Comparison of ENCODE assay signal across 8 cellular contexts in the genomic region with DNA sequence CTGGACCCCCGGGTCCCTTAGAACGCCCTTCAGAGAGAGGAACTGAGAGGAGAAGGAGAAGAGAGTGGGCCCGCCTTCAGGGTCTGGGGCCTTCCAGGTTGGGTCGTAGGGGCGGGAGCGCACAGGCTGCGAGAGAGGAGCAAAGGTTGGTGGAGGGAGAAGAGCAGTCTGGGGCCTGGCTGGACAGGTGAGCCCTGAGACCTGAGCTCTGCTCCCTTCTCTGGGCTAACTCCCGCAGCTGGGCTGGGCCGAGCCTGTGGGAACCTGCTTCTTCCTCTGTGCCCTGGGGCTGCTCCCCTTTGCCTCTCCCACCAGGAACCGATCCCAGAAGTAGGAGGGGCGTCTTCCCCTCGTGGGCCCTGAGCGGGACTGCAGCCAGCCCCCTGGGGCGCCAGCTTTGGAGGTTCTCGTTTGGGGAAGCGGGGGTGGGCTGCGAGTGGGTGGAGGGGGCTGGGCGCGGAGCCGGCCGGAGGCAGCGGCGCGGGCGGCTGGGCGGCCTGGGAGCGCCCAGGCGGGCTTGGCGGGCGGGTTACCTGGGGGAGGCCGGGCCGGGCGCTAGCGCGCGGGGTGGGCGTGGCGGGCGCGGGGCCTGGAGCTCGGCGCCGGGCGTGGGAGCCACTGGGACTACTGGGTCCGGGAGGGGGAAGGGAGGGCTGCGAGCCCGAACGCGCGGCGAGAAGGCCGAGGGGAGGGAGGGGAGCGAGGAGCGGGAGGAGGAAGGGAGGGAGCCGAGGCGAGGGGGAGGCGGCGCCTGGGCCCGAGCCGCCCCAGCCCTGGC. TPM values are rescaled to one million over a fixed set of nuclear protein-coding genes. Genes with fewer than 3 reads are reported as not detected.
DNase-seq lines count a peak whose midpoint lies in the region; ATAC-seq, FAIRE-seq and TF ChIP-seq lines count a peak whose summit lies in the region.

A gene (plus strand): TSS at position 777 of the 778 bp plus-strand sequence. CDS start 4,211 bp downstream, outside the sequence.

- no peaks in the 10 kb centered on the region for H3K9me3 ChIP-seq in HUES48 (ENCODE audit: control insufficient read depth, insufficient read depth, low read length)
- no peaks in the 10 kb centered on the region for H3K9me3 ChIP-seq in SK-N-MC (ENCODE audit: low read depth, low read length)
- no peaks in the 10 kb centered on the region for H3K9me3 ChIP-seq in pancreas

- H3K4me1 ChIP-seq in HUES48 (ENCODE audit: control insufficient read depth, insufficient read depth, low read length) (peaks cover 57% of the 10 kb centered on the region), pancreas (peaks cover 15 to 27% (median 20%) of the 10 kb centered on the region in 3 donors)

- peak within 1 kb of the TSS; percentile 94 for H3K27ac ChIP-seq in HUES48 (ENCODE audit: low read depth, low read length)
- peak within 1 kb of the TSS; percentile 92 for H3K27ac ChIP-seq in SK-N-MC
- peak within 1 kb of the TSS; percentile 98 for H3K27ac ChIP-seq in angular gyrus (ENCODE audit: low read depth, low read length)
- peak within 1 kb of the TSS; percentile 79 to 96 (median 89) for H3K27ac ChIP-seq in pancreas

- H3K9ac ChIP-seq in HUES48 (ENCODE audit: low read depth, low read length) = peak within 1 kb of the TSS; percentile 31; the same call in 1 of the 2 replicates
- peak within 1 kb of the TSS; percentile 62 for H3K9ac ChIP-seq in SK-N-MC (ENCODE audit: insufficient read length)

- peak within 1 kb of the TSS; percentile 75 for H3K4me3 ChIP-seq in HUES48 (ENCODE audit: low read depth, low read length)
- H3K4me3 ChIP-seq in SK-N-MC = peak within 1 kb of the TSS; percentile 80
- peak within 1 kb of the TSS; percentile 69 to 75 (median 73) for H3K4me3 ChIP-seq in pancreas

- FAIRE-seq in D721Med (lab: Jason Lieb, UNC) (no peak), pancreas (lab: Jason Lieb, UNC) (no peak)

- WGBS in pancreas, 2 donors = 2 to 3% methylated on average over 38 to 60 of the region's 60 CpGs

- peaks cover 6% of the 10 kb centered on the region; the same call in 1 of the 2 replicates for H3K36me3 ChIP-seq in HUES48 (ENCODE audit: control insufficient read depth, insufficient read depth, low read length)
- peaks cover 3% of the 10 kb centered on the region; the same call in 1 of the 2 replicates for H3K36me3 ChIP-seq in SK-N-MC (ENCODE audit: insufficient read depth, low read length)
- peaks cover 0 to 5% (median under 1%) of the 10 kb centered on the region in 3 donors for H3K36me3 ChIP-seq in pancreas

- peak; percentile 78 for DNase-seq in D721Med (ENCODE audit: insufficient read length, low spot score)
- no peak for DNase-seq in SK-N-MC (ENCODE audit: low read depth, low spot score)
- peak; percentile 79 for DNase-seq in left cardiac atrium
- peak; percentile 75 to 91 (median 88) for DNase-seq in pancreas
- DNase-seq in GF-D8 (lab: John Stamatoyannopoulos, UW) = no peak

- TF ChIP-seq CTCF in D721Med (IDR thresholded peaks at IDR 0.05; ENCODE audit: insufficient read depth, missing control alignments) (no peak), pancreas (IDR thresholded peaks at IDR 0.05) (no peak)

- H3K27me3 ChIP-seq in HUES48 (ENCODE audit: control insufficient read depth, insufficient read depth, low read length) (no peaks in the 10 kb centered on the region), pancreas (no peaks in the 10 kb centered on the region)

- peak; percentile 80 to 83 for ATAC-seq in left cardiac atrium
- ATAC-seq in pancreas = peak; percentile 61 to 69 (median 64)
- ATAC-seq in HG02884 (IDR thresholded peaks at IDR 0.05; ENCODE audit: unreplicated experiment) = no peak

- intact Hi-C loops in left cardiac atrium (cut with DNase I) = no loop called here
- intact Hi-C loops in pancreas (cut with DNase I) = loop anchor here in 2 of 3 donors (5.0 to 10.0 kb wide), 2 partner anchors 52 to 149 kb away; no protein-coding TSS in a partner anchor

RNA-seq across cellular contexts. Expression of the gene that starts here (rescaled TPM):
- total RNA-seq in left cardiac atrium (10 to 100 TPM; 58.4 to 60.2 TPM), pancreas (100 to 1,000 TPM in 4 of 6 donors, 10 to 100 TPM in 2; 92.7 to 160 (median 118) TPM)
- polyA plus RNA-seq in pancreas = 100 to 1,000 TPM; 103 to 149 TPM

Comparison
In these comparisons a context has a peak if more than half of its experiments do, and no peak if none do; other contexts are left out.
1. DNase-seq: peak in D721Med (single experiment), left cardiac atrium (single experiment) and pancreas (6 of 6); none in SK-N-MC (single experiment) and GF-D8 (single experiment).
2. intact Hi-C loops: an anchor here in pancreas (5.0 to 10.0 kb wide); none called in left cardiac atrium.
3. Peak in every context shown above with its lines, with median percentiles within 50 percentile points of each other: H3K27ac ChIP-seq and H3K4me3 ChIP-seq.